In the genomic region with DNA sequence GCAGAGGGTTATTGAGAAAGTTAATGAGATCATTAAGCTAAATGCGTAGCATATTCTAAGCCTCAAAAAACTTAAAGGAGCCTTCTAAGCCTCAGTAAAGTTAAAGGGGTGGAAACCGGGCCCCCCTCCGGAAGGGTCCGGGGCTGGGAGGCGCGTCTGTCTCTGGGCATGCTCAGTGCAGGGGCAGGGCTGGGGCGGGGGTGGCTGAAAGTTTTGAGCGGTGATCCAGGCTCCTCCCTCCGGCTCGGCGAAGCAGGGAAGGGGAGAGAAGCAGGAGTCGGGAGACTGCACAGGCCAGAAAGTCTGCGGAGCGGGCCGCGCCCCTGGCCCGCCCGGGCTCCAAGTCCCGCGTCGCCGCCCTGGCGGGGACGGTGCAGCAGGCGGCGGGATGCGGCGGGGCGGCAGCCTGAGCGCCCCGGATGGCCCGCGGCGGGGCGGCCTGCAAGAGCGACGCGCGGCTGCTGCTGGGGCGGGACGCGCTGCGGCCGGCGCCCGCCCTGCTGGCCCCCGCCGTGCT, we compare ENCODE assay signal across 8 cellular contexts. TPM values are rescaled to one million over a fixed set of nuclear protein-coding genes. Genes with fewer than 3 reads are reported as not detected.
DNase-seq lines count a peak whose midpoint lies in the region; ATAC-seq lines count a peak whose summit lies in the region.

EVC (plus strand) TSS at position 240 of the 517 bp plus-strand sequence; CDS start at position 420, 180 bp downstream.

- ATAC-seq in activated naive CD8-positive, alpha-beta T cell treated with anti-CD3 and anti-CD28 coated beads, Interleukin-2, amount 10 ng/mL, durations not matched to agents 7 days and 5 days (ENCODE audit: low read depth) = no peak

- peaks cover 5% of the 10 kb centered on the region for H3K4me1 Mint-ChIP-seq in activated naive CD8-positive, alpha-beta T cell treated with anti-CD3 and anti-CD28 coated beads, Interleukin-2, amount 10 ng/mL, durations not matched to agents 7 days and 5 days

- H3K36me3 Mint-ChIP-seq in activated naive CD8-positive, alpha-beta T cell treated with anti-CD3 and anti-CD28 coated beads, Interleukin-2, amount 10 ng/mL, durations not matched to agents 7 days and 5 days = no peaks in the 10 kb centered on the region

- intact Hi-C loops in head of caudate nucleus (cut with DNase I) = no loop called here

- H3K27ac Mint-ChIP-seq in activated naive CD8-positive, alpha-beta T cell treated with anti-CD3 and anti-CD28 coated beads, Interleukin-2, amount 10 ng/mL, durations not matched to agents 7 days and 5 days = no peak within 1 kb of the TSS

- POLR2A ChIA-PET in activated naive CD8-positive, alpha-beta T cell treated with anti-CD3 and anti-CD28 coated beads, Interleukin-2, amount 10 ng/mL, durations not matched to agents 7 days and 5 days (lab: Charles Lee) = no interaction called here

- H3K4me3 Mint-ChIP-seq in activated naive CD8-positive, alpha-beta T cell treated with anti-CD3 and anti-CD28 coated beads, Interleukin-2, amount 10 ng/mL, durations not matched to agents 7 days and 5 days = peak within 1 kb of the TSS; percentile 45

- peaks cover 7% of the 10 kb centered on the region for H3K9me3 Mint-ChIP-seq in activated naive CD8-positive, alpha-beta T cell treated with anti-CD3 and anti-CD28 coated beads, Interleukin-2, amount 10 ng/mL, durations not matched to agents 7 days and 5 days

- H3K27me3 Mint-ChIP-seq in activated naive CD8-positive, alpha-beta T cell treated with anti-CD3 and anti-CD28 coated beads, Interleukin-2, amount 10 ng/mL, durations not matched to agents 7 days and 5 days = peaks cover 51% of the 10 kb centered on the region

- peak; percentile 18 for DNase-seq in stimulated activated naive CD4-positive, alpha-beta T cell treated with Interleukin-2 at 50 U/mL for 16 hours (lab: John Stamatoyannopoulos, UW)
- DNase-seq in stimulated activated naive CD4-positive, alpha-beta T cell (lab: John Stamatoyannopoulos, UW) = no peak
- DNase-seq in NCI-H226 (peak; percentile 69), head of caudate nucleus (peak in 40 of 42 donors; percentile 8 to 79 (median 54)), non-pigmented ciliary epithelial cell (ENCODE audit: low read depth) (peak; percentile 51), SIG-M5 (lab: John Stamatoyannopoulos, UW) (no peak), NCI-H345 (lab: John Stamatoyannopoulos, UW) (no peak)
- DNase-seq in activated naive CD8-positive, alpha-beta T cell treated with anti-CD3 and anti-CD28 coated beads, Interleukin-2, amount 10 ng/mL, durations not matched to agents 7 days and 5 days = no peak

RNA-seq across cellular contexts. Expression of gene EVC, which starts in this region (rescaled TPM):
- total RNA-seq in activated naive CD8-positive, alpha-beta T cell treated with anti-CD3 and anti-CD28 coated beads, Interleukin-2, amount 10 ng/mL, durations not matched to agents 7 days and 5 days = under 1 TPM; 0.36 to 0.68 TPM

Comparison
In these comparisons a context has a peak if more than half of its experiments do, and no peak if none do; other contexts are left out.
1. DNase-seq: peak in stimulated activated naive CD4-positive, alpha-beta T cell treated with Interleukin-2 at 50 U/mL for 16 hours (single experiment), NCI-H226 (single experiment), head of caudate nucleus (40 of 42) and non-pigmented ciliary epithelial cell (single experiment); none in stimulated activated naive CD4-positive, alpha-beta T cell (0 of 6), activated naive CD8-positive, alpha-beta T cell treated with anti-CD3 and anti-CD28 coated beads, Interleukin-2, amount 10 ng/mL, durations not matched to agents 7 days and 5 days (single experiment), SIG-M5 (single experiment) and NCI-H345 (single experiment).